21 cellular contexts compared by ENCODE assay signal in genomic region chr7:90172121-90172520, GRCh38.
"Had no signal": no experiment of that assay in that cellular context is flagged by ENCODE, and none has a peak within 500 bp of the region (broad histone marks: within the 10 kb centered on the region; RNA-seq: fewer than 3 reads in every experiment).

No MANE protein-coding gene starts in this region.

- H3K9me3 ChIP-seq: SJSA1 had no signal

- H3K4me3 ChIP-seq: SJSA1, SK-N-MC had no signal

- H3K27me3 ChIP-seq: SJSA1 had no signal

- H3K36me3 ChIP-seq: SJSA1 had no signal

- H3K27ac ChIP-seq: SJSA1, SK-N-MC had no signal

- DNase-seq: IMR-90, Kasumi-1, KG1, MV-4-11, NCI-H1048, NCI-H1105, NCI-H1417, NCI-H146, NCI-H1694 treated with DMSO at 0.1 percent for 48 hours, NCI-H1930, NCI-H2081, NCI-H2107, NCI-H2227 treated with DMSO at 0.1 percent for 48 hours, NCI-H524, NCI-H526 treated with DMSO at 0.1 percent for 48 hours, NCI-H748 treated with DMSO at 0.1 percent for 48 hours, Right ventricle myocardium superior, RPMI8226, SIG-M5 had no signal
